In the genomic region with DNA sequence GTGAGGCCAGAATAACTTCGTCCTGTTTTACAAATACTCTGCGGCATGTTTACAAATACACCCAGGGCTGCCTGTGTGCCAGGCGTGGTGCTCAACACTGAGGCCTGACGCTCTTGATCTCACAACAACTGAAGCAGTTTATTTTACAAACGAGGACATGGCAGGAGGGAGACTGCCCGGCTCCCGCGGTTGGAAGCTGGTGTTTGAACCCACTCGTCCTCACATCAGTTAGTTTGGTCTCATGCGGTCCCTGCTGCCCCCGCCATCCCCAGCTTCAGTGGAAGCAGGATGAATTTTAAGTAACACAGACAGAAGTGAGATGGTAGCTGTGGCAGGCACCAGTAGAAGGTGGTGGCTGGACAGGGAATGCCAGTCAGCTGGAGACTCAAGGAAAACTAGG, we compare ENCODE assay signal across 20 cellular contexts. TPM values are rescaled to one million over a fixed set of nuclear protein-coding genes. Genes with fewer than 3 reads are reported as not detected.
DNase-seq lines count a peak whose midpoint lies in the region; ATAC-seq and TF ChIP-seq lines count a peak whose summit lies in the region.
"Had no signal": no experiment of that assay in that cellular context is flagged by ENCODE, and none has a peak within 500 bp of the region (broad histone marks: within the 10 kb centered on the region; RNA-seq: fewer than 3 reads in every experiment).

No MANE protein-coding gene starts in this region.

- WGBS in mesenchymal stem cell: 77% methylated on average over 11 of the region's 11 CpGs

- TF ChIP-seq CTCF in HL-60 (IDR thresholded peaks at IDR 0.05; ENCODE audit: insufficient read depth, low read length): no peak

- H3K4me2 ChIP-seq in mesenchymal stem cell (ENCODE audit: low read length, poor library complexity, severe bottlenecking): no peak overlapping the region

- no peak overlapping the region for H2AFZ ChIP-seq in mesenchymal stem cell (ENCODE audit: low read depth, low read length)

- peak overlapping the region; percentile 52 for H3K4me3 Mint-ChIP-seq in dendritic cell treated with granulocyte-macrophage colony-stimulating factor and Interleukin-4, amounts not matched to agents 40 ng/mL and 50 ng/mL, for 4 days
- H3K4me3 Mint-ChIP-seq: activated CD4-positive, alpha-beta T cell treated with anti-CD3 and anti-CD28 coated beads for 36 hours; activated naive CD4-positive, alpha-beta T cell treated with anti-CD3 and anti-CD28 coated beads, Interleukin-2, amount 50 U/mL, for 24 hours; CD4-positive, alpha-beta T cell had no signal

- H3K23ac ChIP-seq in mesenchymal stem cell (ENCODE audit: low read length in 2 of 2): no peak overlapping the region

- peak overlapping the region; percentile 92 for H3K27ac Mint-ChIP-seq in dendritic cell treated with granulocyte-macrophage colony-stimulating factor and Interleukin-4, amounts not matched to agents 40 ng/mL and 50 ng/mL, for 4 days
- H3K27ac Mint-ChIP-seq: activated CD4-positive, alpha-beta T cell treated with anti-CD3 and anti-CD28 coated beads for 36 hours; activated naive CD4-positive, alpha-beta T cell treated with anti-CD3 and anti-CD28 coated beads, Interleukin-2, amount 50 U/mL, for 24 hours; CD4-positive, alpha-beta T cell had no signal

- H3K36me3 Mint-ChIP-seq in dendritic cell treated with granulocyte-macrophage colony-stimulating factor and Interleukin-4, amounts not matched to agents 40 ng/mL and 50 ng/mL, for 4 days (ENCODE audit: low read depth): peaks cover 55% of the 10 kb centered on the region
- H3K36me3 Mint-ChIP-seq: activated naive CD4-positive, alpha-beta T cell treated with anti-CD3 and anti-CD28 coated beads, Interleukin-2, amount 50 U/mL, for 24 hours had no signal

- no peak for ATAC-seq in HG03139 (IDR thresholded peaks at IDR 0.05; ENCODE audit: unreplicated experiment)
- ATAC-seq: activated CD4-positive, alpha-beta T cell treated with anti-CD3 and anti-CD28 coated beads for 36 hours; heart right ventricle; PC-3; stimulated activated naive CD8-positive, alpha-beta T cell treated with anti-CD3 and anti-CD28 coated beads, Interleukin-15, Interleukin-2, amounts not matched to agents 100 U/mL and 50 U/mL, for 24 hours had no signal

- H3K18ac ChIP-seq in mesenchymal stem cell (ENCODE audit: low read depth in 1 of 2, low read length in 2 of 2): no peak overlapping the region

- H3K4me3 ChIP-seq in HL-60 (replicated peaks; ENCODE audit: insufficient read depth, low read length): no peak overlapping the region
- H3K4me3 ChIP-seq in mesenchymal stem cell (ENCODE audit: insufficient read depth in 1 of 2, low read depth in 1 of 2, low read length in 2 of 2): no peak overlapping the region
- H3K4me3 ChIP-seq: heart right ventricle, skin epidermis had no signal

- no peak for DNase-seq in HL-60 (ENCODE audit: low read depth in 1 of 2, low spot score in 1 of 2)
- no peak for DNase-seq in mesenchymal stem cell
- no peak for DNase-seq in MV-4-11 (lab: John Stamatoyannopoulos, UW)
- no peak for DNase-seq in NCI-H345 treated with DMSO at 0.1 percent for 48 hours (lab: John Stamatoyannopoulos, UW; ENCODE audit: unreplicated experiment)
- DNase-seq: activated CD4-positive, alpha-beta T cell treated with anti-CD3 and anti-CD28 coated beads for 36 hours; CD4-positive, alpha-beta T cell; GOT3; heart right ventricle; NCI-H1092 treated with DMSO at 0.1 percent for 48 hours; NCI-H2029 treated with DMSO at 0.1 percent for 48 hours; NCI-H226; PC-3; SIG-M5; stimulated activated naive CD8-positive, alpha-beta T cell treated with anti-CD3 and anti-CD28 coated beads, Interleukin-15, Interleukin-2, amounts not matched to agents 100 U/mL and 50 U/mL, for 24 hours; T-helper 1 cell had no signal

- H2BK15ac ChIP-seq in mesenchymal stem cell (ENCODE audit: low read depth, poor library complexity, severe bottlenecking): no peak overlapping the region

- H3K27me3 Mint-ChIP-seq in dendritic cell treated with granulocyte-macrophage colony-stimulating factor and Interleukin-4, amounts not matched to agents 40 ng/mL and 50 ng/mL, for 4 days: no peaks in the 10 kb centered on the region
- H3K27me3 Mint-ChIP-seq: activated CD4-positive, alpha-beta T cell treated with anti-CD3 and anti-CD28 coated beads for 36 hours; activated naive CD4-positive, alpha-beta T cell treated with anti-CD3 and anti-CD28 coated beads, Interleukin-2, amount 50 U/mL, for 24 hours; CD4-positive, alpha-beta T cell had no signal

- H2BK12ac ChIP-seq in mesenchymal stem cell (ENCODE audit: low read length in 2 of 2): no peak overlapping the region

- no peak overlapping the region for H2AK5ac ChIP-seq in mesenchymal stem cell (ENCODE audit: low read length, severe bottlenecking)

- H2BK5ac ChIP-seq in mesenchymal stem cell (ENCODE audit: low read depth, low read length, poor library complexity, severe bottlenecking): no peak overlapping the region

- H4K91ac ChIP-seq in mesenchymal stem cell (ENCODE audit: low read length): no peak overlapping the region

- H2BK120ac ChIP-seq in mesenchymal stem cell (ENCODE audit: low read depth, low read length): no peak overlapping the region

- H3K9me3 Mint-ChIP-seq in dendritic cell treated with granulocyte-macrophage colony-stimulating factor and Interleukin-4, amounts not matched to agents 40 ng/mL and 50 ng/mL, for 4 days: no peaks in the 10 kb centered on the region
- H3K9me3 Mint-ChIP-seq: activated naive CD4-positive, alpha-beta T cell treated with anti-CD3 and anti-CD28 coated beads, Interleukin-2, amount 50 U/mL, for 24 hours; CD4-positive, alpha-beta T cell had no signal

- H3K9ac ChIP-seq in mesenchymal stem cell (ENCODE audit: low read length): no peak overlapping the region

- peak overlapping the region in 1 of 2 experiments; percentile 0 for H3K14ac ChIP-seq in mesenchymal stem cell (ENCODE audit: low read length in 2 of 2)

- H3K4ac ChIP-seq in mesenchymal stem cell (ENCODE audit: low read depth in 1 of 2, low read length in 2 of 2): no peak overlapping the region

- H3K4me1 ChIP-seq in mesenchymal stem cell (ENCODE audit: control insufficient read depth, insufficient read depth, low read depth, low read length): peaks cover 7% of the 10 kb centered on the region

- peaks cover 45% of the 10 kb centered on the region for H3K79me1 ChIP-seq in mesenchymal stem cell (replicated peaks; ENCODE audit: low read length, poor library complexity, severe bottlenecking)

- H3K27me3 ChIP-seq in HL-60 (ENCODE audit: insufficient read depth, poor library complexity, severe bottlenecking) (no peaks in the 10 kb centered on the region), mesenchymal stem cell (ENCODE audit: control insufficient read depth in 1 of 2, insufficient read depth in 1 of 2, low read length in 2 of 2) (no peaks in the 10 kb centered on the region)
- H3K27me3 ChIP-seq: heart right ventricle had no signal

- peak overlapping the region; percentile 6 for H4K8ac ChIP-seq in mesenchymal stem cell (ENCODE audit: low read length)

- intact Hi-C loops in dendritic cell treated with granulocyte-macrophage colony-stimulating factor and Interleukin-4, amounts not matched to agents 40 ng/mL and 50 ng/mL, for 4 days (cut with micrococcal nuclease): no loop called here

- peak overlapping the region; percentile 98 for H3K27ac ChIP-seq in HL-60 (replicated peaks)
- no peak overlapping the region for H3K27ac ChIP-seq in mesenchymal stem cell (ENCODE audit: low read length, poor library complexity, severe bottlenecking)
- H3K27ac ChIP-seq in temporal lobe (ENCODE audit: low read depth, low read length): peak overlapping the region; percentile 99
- H3K27ac ChIP-seq: heart right ventricle had no signal

- H3K36me3 ChIP-seq in mesenchymal stem cell (ENCODE audit: control insufficient read depth in 1 of 2, insufficient read depth in 2 of 2, low read depth in 1 of 2, low read length in 2 of 2): peaks cover 0 to 21% of the 10 kb centered on the region in 2 experiments
- H3K36me3 ChIP-seq: heart right ventricle had no signal

- H3K9me3 ChIP-seq in mesenchymal stem cell (ENCODE audit: control insufficient read depth, low read length): no peaks in the 10 kb centered on the region
- H3K9me3 ChIP-seq: heart right ventricle had no signal

- peaks cover 83% of the 10 kb centered on the region for H3K4me1 Mint-ChIP-seq in dendritic cell treated with granulocyte-macrophage colony-stimulating factor and Interleukin-4, amounts not matched to agents 40 ng/mL and 50 ng/mL, for 4 days (ENCODE audit: low read depth)

RNA-seq across cellular contexts. Expression of a gene that starts 16.4 kb away (rescaled TPM):
- polyA plus RNA-seq in mesenchymal stem cell (2013, experiment 1 of 2): 99.4 TPM
- 104 TPM for polyA plus RNA-seq in mesenchymal stem cell (2013, experiment 2 of 2)
- total RNA-seq in temporal lobe: 42.0 TPM
